ENCODE assay signal across 17 cellular contexts in genomic region chr7:1475393-1475792, GRCh38.
"Had no signal": no experiment of that assay in that cellular context is flagged by ENCODE, and none has a peak within 500 bp of the region (broad histone marks: within the 10 kb centered on the region; RNA-seq: fewer than 3 reads in every experiment).

No MANE protein-coding gene starts in this region.

- ATAC-seq: SK-N-SH treated with all-trans-retinoic acid at 6 μM for 48 hours had no signal

- DNase-seq: KBM-7, MV-4-11, NCI-H1048, NCI-H1105, NCI-H1417, NCI-H1436 treated with DMSO at 0.1 percent for 48 hours, NCI-H1694, NCI-H187 treated with DMSO at 0.1 percent for 48 hours, NCI-H2029 treated with DMSO at 0.1 percent for 48 hours, NCI-H2227 treated with DMSO at 0.1 percent for 48 hours, NCI-H524 treated with DMSO at 0.1 percent for 48 hours, NCI-H69, NCI-H774, RPMI8226, SHP77 had no signal

- H3K27ac ChIP-seq: HL-60 had no signal
